Comparison of ENCODE assay signal across 18 cellular contexts in the genomic region with DNA sequence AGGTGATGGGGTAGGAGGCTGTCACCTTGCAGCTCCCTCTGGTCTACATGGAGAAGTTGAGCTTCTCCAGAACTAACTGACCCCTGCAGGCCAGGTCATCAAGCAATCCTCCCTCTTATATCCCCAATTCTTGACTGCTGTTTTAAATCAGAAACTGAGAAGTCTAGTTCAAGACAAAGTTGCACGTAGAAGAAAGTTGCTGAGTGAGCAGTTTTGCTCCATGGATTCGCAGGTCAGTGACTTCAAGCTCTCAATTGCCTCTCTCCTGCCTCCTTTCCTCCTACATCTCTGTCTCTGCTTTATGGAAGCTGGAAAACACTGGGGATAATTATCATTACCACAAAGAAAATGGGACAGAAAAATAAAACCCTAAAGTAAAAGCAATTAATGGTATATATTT. TPM values are rescaled to one million over a fixed set of nuclear protein-coding genes. Genes with fewer than 3 reads are reported as not detected.
DNase-seq lines count a peak whose midpoint lies in the region; ATAC-seq, FAIRE-seq and TF ChIP-seq lines count a peak whose summit lies in the region.
"Had no signal": no experiment of that assay in that cellular context is flagged by ENCODE, and none has a peak within 500 bp of the region (broad histone marks: within the 10 kb centered on the region; RNA-seq: fewer than 3 reads in every experiment).

No MANE protein-coding gene starts in this region.

- ATAC-seq in A549 (no peak), HepG2 (no peak), HG03045 (IDR thresholded peaks at IDR 0.05; ENCODE audit: unreplicated experiment) (no peak), left lung (no peak)
- ATAC-seq in activated T-helper 17 cell treated with anti-CD3 and anti-CD28 coated beads, Interleukin-2, amount 50 U/mL, for 72 hours (replicated peaks) = no peak
- ATAC-seq in CD4-positive, alpha-beta T cell (ENCODE audit: poor library complexity) = no peak
- ATAC-seq in naive thymus-derived CD8-positive, alpha-beta T cell = no peak
- ATAC-seq: HCT116 had no signal

- H3K9me3 ChIP-seq in A549 (no peaks in the 10 kb centered on the region), HepG2 (ENCODE audit: low read length) (no peaks in the 10 kb centered on the region), left lung (peaks cover 0 to 8% of the 10 kb centered on the region in 2 donors)
- no peaks in the 10 kb centered on the region for H3K9me3 ChIP-seq in CD4-positive, alpha-beta T cell (ENCODE audit: control insufficient read depth, low read length)
- H3K9me3 ChIP-seq: Caco-2 had no signal

- H3K4me1 ChIP-seq in A549 (no peaks in the 10 kb centered on the region), HepG2 (ENCODE audit: insufficient read depth, low read length) (no peaks in the 10 kb centered on the region), left lung (peaks cover 3 to 9% of the 10 kb centered on the region in 2 donors)
- H3K4me1 ChIP-seq: Caco-2 had no signal

- POLR2A ChIA-PET in A549 (lab: Yijun Ruan, JAX) = no interaction called here
- POLR2A ChIA-PET in HepG2 (lab: Yijun Ruan, JAX) = no interaction called here
- POLR2A ChIA-PET in CD4-positive, alpha-beta T cell (lab: Charles Lee) = no interaction called here
- POLR2A ChIA-PET in naive thymus-derived CD8-positive, alpha-beta T cell (lab: Charles Lee) = no interaction called here

- no peak overlapping the region for H3K27ac Mint-ChIP-seq in activated T-helper 17 cell treated with anti-CD3 and anti-CD28 coated beads, Interleukin-2, amount 50 U/mL, for 72 hours
- H3K27ac Mint-ChIP-seq in CD4-positive, alpha-beta T cell = no peak overlapping the region
- H3K27ac Mint-ChIP-seq in naive thymus-derived CD8-positive, alpha-beta T cell = peak overlapping the region in 1 of 10 donors; percentile 61

- TF ChIP-seq RAD21 in A549 (conservative IDR thresholded peaks at IDR 0.05 in 1 of 2, IDR thresholded peaks at IDR 0.05 in 1 of 2) (no peak), HepG2 (CRISPR knock-in tag; IDR thresholded peaks at IDR 0.05) (no peak)

- no peak overlapping the region for H3K9ac ChIP-seq in HepG2 (ENCODE audit: insufficient read depth, low read depth, low read length)

- intact Hi-C loops in HepG2 (cut with micrococcal nuclease; ENCODE audit: unreplicated experiment) (no loop called here), left lung (cut with DNase I) (no loop called here)
- intact Hi-C loops in CD4-positive, alpha-beta T cell (cut with DNase I, micrococcal nuclease) = no loop called here

- DNase-seq in A549 (ENCODE audit: low read depth in 1 of 2, low spot score in 1 of 2) (no peak), GM12892 (ENCODE audit: insufficient read length) (no peak), HepG2 (ENCODE audit: low spot score) (no peak), left lung (no peak)
- DNase-seq in CD4-positive, alpha-beta T cell = no peak
- no peak for DNase-seq in naive thymus-derived CD8-positive, alpha-beta T cell
- DNase-seq: Caco-2; CD8-positive, alpha-beta memory T cell; DMS53; GF-D8 had no signal

- H3K4me3 ChIP-seq in A549 (no peak overlapping the region), HepG2 (replicated peaks in 1 of 3; ENCODE audit: insufficient read depth in 1 of 3, low read depth in 2 of 3, low read length in 3 of 3) (no peak overlapping the region), left lung (no peak overlapping the region)

- H3K4me2 ChIP-seq in A549 (no peak overlapping the region), HepG2 (ENCODE audit: low read depth, low read length) (no peak overlapping the region)

- H3K27me3 ChIP-seq in HepG2 (ENCODE audit: control insufficient read depth in 1 of 2, insufficient read depth in 2 of 2, low read length in 2 of 2) (no peaks in the 10 kb centered on the region), left lung (no peaks in the 10 kb centered on the region)
- H3K27me3 ChIP-seq in CD4-positive, alpha-beta T cell (ENCODE audit: control insufficient read depth, insufficient read depth, low read length) = no peaks in the 10 kb centered on the region

- H3K9me3 Mint-ChIP-seq in activated T-helper 17 cell treated with anti-CD3 and anti-CD28 coated beads, Interleukin-2, amount 50 U/mL, for 72 hours = peaks cover 11% of the 10 kb centered on the region
- no peaks in the 10 kb centered on the region for H3K9me3 Mint-ChIP-seq in CD4-positive, alpha-beta T cell
- H3K9me3 Mint-ChIP-seq in naive thymus-derived CD8-positive, alpha-beta T cell = peaks cover 0 to 16% (median 0%) of the 10 kb centered on the region in 9 donors

- no TSS peak for BruUV-seq in HepG2 (replicated peaks; lab: Mats Ljungman, UMichigan)

- WGBS in A549 (ENCODE audit: missing lambda C conversion rate) = 21% methylated on average over 2 of the region's 2 CpGs
- 2% methylated on average over 2 of the region's 2 CpGs for WGBS in HepG2 (ENCODE audit: low lambda C conversion rate)

- no peak overlapping the region for H2AFZ ChIP-seq in HepG2 (ENCODE audit: low read length)

- peaks cover 29% of the 10 kb centered on the region for H3K4me1 Mint-ChIP-seq in activated T-helper 17 cell treated with anti-CD3 and anti-CD28 coated beads, Interleukin-2, amount 50 U/mL, for 72 hours
- peaks cover 27% of the 10 kb centered on the region for H3K4me1 Mint-ChIP-seq in CD4-positive, alpha-beta T cell (ENCODE audit: low read depth)
- H3K4me1 Mint-ChIP-seq in naive thymus-derived CD8-positive, alpha-beta T cell = peaks cover 9 to 41% (median 32%) of the 10 kb centered on the region in 4 donors

- TF ChIP-seq POLR2A in A549 (IDR thresholded peaks at IDR 0.05; ENCODE audit: low read length) = no peak
- TF ChIP-seq POLR2A in GM12892 (IDR thresholded peaks at IDR 0.05; ENCODE audit: low read depth, low read length) = no peak
- TF ChIP-seq POLR2A in HepG2 (IDR thresholded peaks at IDR 0.05; ENCODE audit: insufficient read depth in 1 of 2, low read depth in 2 of 2, low read length in 2 of 2) = no peak

- CTCF ChIA-PET in A549 (lab: Yijun Ruan, JAX) = interaction anchor here (0.6 kb wide), 1 partner anchor 11 kb away, joined by 3 read pairs; no protein-coding TSS in a partner anchor
- CTCF ChIA-PET in HepG2 (lab: Yijun Ruan, JAX; ENCODE audit: low intra/inter-chr PET ratio, low total read pairs) = no interaction called here
- CTCF ChIA-PET in CD4-positive, alpha-beta T cell (lab: Charles Lee) = no interaction called here

- peak overlapping the region; percentile 19 for H3K4me3 Mint-ChIP-seq in activated T-helper 17 cell treated with anti-CD3 and anti-CD28 coated beads, Interleukin-2, amount 50 U/mL, for 72 hours
- H3K4me3 Mint-ChIP-seq in CD4-positive, alpha-beta T cell = no peak overlapping the region
- H3K4me3 Mint-ChIP-seq in naive thymus-derived CD8-positive, alpha-beta T cell = no peak overlapping the region
- H3K4me3 Mint-ChIP-seq: CD14-positive monocyte; CD8-positive, alpha-beta memory T cell had no signal

- no peaks in the 10 kb centered on the region for H3K79me2 ChIP-seq in HepG2 (ENCODE audit: insufficient read depth, low read length)

- no peak for TF ChIP-seq CTCF in A549 (IDR thresholded peaks at IDR 0.05)
- TF ChIP-seq CTCF in HepG2 (CRISPR knock-in tag; IDR thresholded peaks at IDR 0.05) = no peak
- no peak for TF ChIP-seq CTCF in CD4-positive, alpha-beta T cell (IDR thresholded peaks at IDR 0.05)
- TF ChIP-seq CTCF in left lung (IDR thresholded peaks at IDR 0.05) = no peak

- no peak for TF ChIP-seq EP300 in A549 (IDR thresholded peaks at IDR 0.05)
- no peak for TF ChIP-seq EP300 in HepG2 (IDR thresholded peaks at IDR 0.05; ENCODE audit: low read depth in 2 of 2, low read length in 2 of 2)
- no peak for TF ChIP-seq EP300 in HepG2 (CRISPR knock-in tag; IDR thresholded peaks at IDR 0.05; ENCODE audit: borderline replicate concordance)

- H4K20me1 ChIP-seq in HepG2 (ENCODE audit: insufficient read depth, low read length) = no peaks in the 10 kb centered on the region

- H3K27ac ChIP-seq in A549 (no peak overlapping the region), HepG2 (ENCODE audit: extremely low read length, insufficient read depth, low read length) (no peak overlapping the region), left lung (no peak overlapping the region)
- no peak overlapping the region for H3K27ac ChIP-seq in CD4-positive, alpha-beta T cell (ENCODE audit: low read depth, low read length)

- no peaks in the 10 kb centered on the region for H3K27me3 Mint-ChIP-seq in activated T-helper 17 cell treated with anti-CD3 and anti-CD28 coated beads, Interleukin-2, amount 50 U/mL, for 72 hours
- H3K27me3 Mint-ChIP-seq in CD4-positive, alpha-beta T cell = no peaks in the 10 kb centered on the region
- no peaks in the 10 kb centered on the region for H3K27me3 Mint-ChIP-seq in naive thymus-derived CD8-positive, alpha-beta T cell
- H3K27me3 Mint-ChIP-seq: CD8-positive, alpha-beta memory T cell had no signal

- no peaks in the 10 kb centered on the region for H3K36me3 ChIP-seq in HepG2 (replicated peaks in 1 of 2; ENCODE audit: control insufficient read depth in 1 of 2, insufficient read depth in 2 of 2, low read length in 2 of 2)
- H3K36me3 ChIP-seq in left lung = no peaks in the 10 kb centered on the region

- FAIRE-seq in A549 (lab: Jason Lieb, UNC) (no peak), GM12892 (lab: Jason Lieb, UNC) (peak; percentile 14), HepG2 (lab: Jason Lieb, UNC) (no peak)
- FAIRE-seq: H54 had no signal

- H3K36me3 Mint-ChIP-seq in activated T-helper 17 cell treated with anti-CD3 and anti-CD28 coated beads, Interleukin-2, amount 50 U/mL, for 72 hours (ENCODE audit: low read depth) = no peaks in the 10 kb centered on the region
- H3K36me3 Mint-ChIP-seq in CD4-positive, alpha-beta T cell (ENCODE audit: low read depth) = no peaks in the 10 kb centered on the region
- peaks cover 0 to 6% (median 0%) of the 10 kb centered on the region in 3 donors for H3K36me3 Mint-ChIP-seq in naive thymus-derived CD8-positive, alpha-beta T cell
- H3K36me3 Mint-ChIP-seq: CD14-positive monocyte had no signal

- in situ Hi-C loops in HepG2 (cut with HindIII; ENCODE audit: extremely low pct_ligation_motif_present, low pct_unique_long_range_greater_than_20kb) = no loop called here

RNA-seq across cellular contexts. Expression of a gene that starts 32.8 kb away (rescaled TPM):
- polyA plus RNA-seq in A549 (2011; rRNA removed) (0.04 and 0.07 TPM in 2 replicates), A549 (2017; fragmentation: RNase III; extraction: RNeasy Plus Mini Kit Qiagen cat#74134 plus additional on column Dnase treatment) (not detected in 3 replicates), HepG2 (2011; rRNA removed) (0.01 TPM in 1 of 2 replicates, not detected in the other)
- not detected in 2 replicates for polyA plus RNA-seq in A549 (2012; cell fraction: cytosol; rRNA removed)
- polyA plus RNA-seq in A549 (2012; cell fraction: nucleus; rRNA removed) = not detected in 2 replicates
- polyA minus RNA-seq in A549 (2011; rRNA and poly(A)+ RNA removed) = not detected in 2 replicates
- 2.5 TPM for polyA plus RNA-seq in GM12892 (2012; ENCODE audit: missing spikeins)
- total RNA-seq in activated T-helper 17 cell treated with anti-CD3 and anti-CD28 coated beads, Interleukin-2, amount 50 U/mL, for 72 hours = 100 to 1,000 TPM; 135 to 157 TPM
- total RNA-seq in HepG2 (2016; rRNA removed; fragmentation: Illumina TruSeq; extraction: Trizol) (not detected in 2 replicates), left lung (10 to 100 TPM in 1 of 2 donors, 1 to 10 TPM in 1; 3.0 to 17.4 TPM)
- not detected in 2 replicates for total RNA-seq in HepG2 (2016; cell fraction: cytosol; rRNA removed; fragmentation: Illumina TruSeq; extraction: Trizol; ENCODE audit: low read depth)
- total RNA-seq in HepG2 (2016; cell fraction: insoluble cytoplasmic fraction; rRNA removed; fragmentation: Illumina TruSeq; extraction: Trizol) = not detected in 2 replicates
- not detected in 2 replicates for total RNA-seq in HepG2 (2016; cell fraction: membrane; rRNA removed; fragmentation: Illumina TruSeq; extraction: Trizol)
- total RNA-seq in HepG2 (2016; cell fraction: nucleus; rRNA removed; fragmentation: Illumina TruSeq; extraction: Trizol) = not detected in 2 replicates
- not detected in 2 replicates for polyA plus RNA-seq in HepG2 (2011; cell fraction: cytosol; rRNA removed)
- polyA plus RNA-seq in HepG2 (2011; cell fraction: nucleus; rRNA removed) = not detected in 2 replicates
- not detected in 2 replicates for polyA plus RNA-seq in HepG2 (2012)
- not detected in 2 replicates for polyA plus RNA-seq in HepG2 (2016; cell fraction: cytosol; fragmentation: Illumina TruSeq; extraction: Trizol; ENCODE audit: low read depth)
- not detected in 2 replicates for polyA plus RNA-seq in HepG2 (2016; cell fraction: insoluble cytoplasmic fraction; fragmentation: Illumina TruSeq; extraction: Trizol; ENCODE audit: low read depth)
- polyA plus RNA-seq in HepG2 (2016; cell fraction: membrane; fragmentation: Illumina TruSeq; extraction: Trizol; ENCODE audit: low read depth) = not detected in 2 replicates
- not detected in 2 replicates for polyA plus RNA-seq in HepG2 (2016; cell fraction: nucleus; fragmentation: Illumina TruSeq; extraction: Trizol; ENCODE audit: insufficient read depth, low read depth)
- 0.33 TPM in 1 of 2 replicates, not detected in the other for polyA minus RNA-seq in HepG2 (2011; rRNA and poly(A)+ RNA removed; ENCODE audit: low replicate concordance)
- polyA minus RNA-seq in HepG2 (2011; cell fraction: cytosol; rRNA and poly(A)+ RNA removed) = not detected in 2 replicates
- not detected in 2 replicates for polyA minus RNA-seq in HepG2 (2011; cell fraction: nucleus; rRNA and poly(A)+ RNA removed)
- 10 to 100 TPM; 51.4 to 52.9 TPM for total RNA-seq in CD4-positive, alpha-beta T cell
- total RNA-seq in naive thymus-derived CD8-positive, alpha-beta T cell = 10 to 100 TPM; 19.9 to 22.2 TPM
- 10 to 100 TPM; 24.6 to 51.9 (median 48.7) TPM for polyA plus RNA-seq in naive thymus-derived CD8-positive, alpha-beta T cell
- total RNA-seq: A673, Caco-2, HT-29 had no signal
- polyA plus RNA-seq: BJ had no signal

RNA-seq across cellular contexts. Expression of a gene that starts 58.4 kb away (rescaled TPM):
- 0.04 TPM in 1 of 2 replicates, not detected in the other for polyA plus RNA-seq in A549 (2011; rRNA removed)
- not detected in 2 replicates for polyA plus RNA-seq in A549 (2012; cell fraction: cytosol; rRNA removed)
- polyA plus RNA-seq in A549 (2012; cell fraction: nucleus; rRNA removed) = not detected in 2 replicates
- polyA plus RNA-seq in A549 (2017; fragmentation: RNase III; extraction: RNeasy Plus Mini Kit Qiagen cat#74134 plus additional on column Dnase treatment) = not detected in 3 replicates
- not detected in 2 replicates for polyA minus RNA-seq in A549 (2011; rRNA and poly(A)+ RNA removed)
- not detected for polyA plus RNA-seq in GM12892 (2012; ENCODE audit: missing spikeins)
- under 1 TPM; 0.28 to 0.58 TPM for total RNA-seq in activated T-helper 17 cell treated with anti-CD3 and anti-CD28 coated beads, Interleukin-2, amount 50 U/mL, for 72 hours
- not detected in 2 replicates for total RNA-seq in HepG2 (2016; rRNA removed; fragmentation: Illumina TruSeq; extraction: Trizol)
- total RNA-seq in HepG2 (2016; cell fraction: cytosol; rRNA removed; fragmentation: Illumina TruSeq; extraction: Trizol; ENCODE audit: low read depth) = not detected in 2 replicates
- total RNA-seq in HepG2 (2016; cell fraction: insoluble cytoplasmic fraction; rRNA removed; fragmentation: Illumina TruSeq; extraction: Trizol) = not detected in 2 replicates
- total RNA-seq in HepG2 (2016; cell fraction: membrane; rRNA removed; fragmentation: Illumina TruSeq; extraction: Trizol) = not detected in 2 replicates
- not detected in 2 replicates for total RNA-seq in HepG2 (2016; cell fraction: nucleus; rRNA removed; fragmentation: Illumina TruSeq; extraction: Trizol)
- polyA plus RNA-seq in HepG2 (2011; rRNA removed) = not detected in 2 replicates
- not detected in 2 replicates for polyA plus RNA-seq in HepG2 (2011; cell fraction: cytosol; rRNA removed)
- polyA plus RNA-seq in HepG2 (2011; cell fraction: nucleus; rRNA removed) = not detected in 2 replicates
- polyA plus RNA-seq in HepG2 (2012) = not detected in 2 replicates
- not detected in 2 replicates for polyA plus RNA-seq in HepG2 (2016; cell fraction: cytosol; fragmentation: Illumina TruSeq; extraction: Trizol; ENCODE audit: low read depth)
- not detected in 2 replicates for polyA plus RNA-seq in HepG2 (2016; cell fraction: insoluble cytoplasmic fraction; fragmentation: Illumina TruSeq; extraction: Trizol; ENCODE audit: low read depth)
- not detected in 2 replicates for polyA plus RNA-seq in HepG2 (2016; cell fraction: membrane; fragmentation: Illumina TruSeq; extraction: Trizol; ENCODE audit: low read depth)
- polyA plus RNA-seq in HepG2 (2016; cell fraction: nucleus; fragmentation: Illumina TruSeq; extraction: Trizol; ENCODE audit: insufficient read depth, low read depth) = not detected in 2 replicates
- not detected in 2 replicates for polyA minus RNA-seq in HepG2 (2011; rRNA and poly(A)+ RNA removed; ENCODE audit: low replicate concordance)
- not detected in 2 replicates for polyA minus RNA-seq in HepG2 (2011; cell fraction: cytosol; rRNA and poly(A)+ RNA removed)
- polyA minus RNA-seq in HepG2 (2011; cell fraction: nucleus; rRNA and poly(A)+ RNA removed) = not detected in 2 replicates
- under 1 TPM in 1 of 2 experiments, not detected in 1; 0.08 TPM for total RNA-seq in CD4-positive, alpha-beta T cell
- total RNA-seq in naive thymus-derived CD8-positive, alpha-beta T cell = under 1 TPM; 0.10 to 0.19 TPM
- under 1 TPM in 2 of 3 donors, not detected in 1; 0.18 to 0.27 TPM for polyA plus RNA-seq in naive thymus-derived CD8-positive, alpha-beta T cell
- total RNA-seq in left lung = 1 to 10 TPM in 1 of 2 donors, under 1 TPM in 1; 0.73 to 1.3 TPM
- total RNA-seq: A673, Caco-2, HT-29 had no signal
- polyA plus RNA-seq: BJ, CD14-positive monocyte had no signal

Comparison
In these comparisons a context has a peak if more than half of its experiments do, and no peak if none do; other contexts are left out.
1. RNA of a gene that starts 32.8 kb away (total RNA-seq): 135 to 157 TPM in activated T-helper 17 cell treated with anti-CD3 and anti-CD28 coated beads, Interleukin-2, amount 50 U/mL, for 72 hours, 51.4 to 52.9 TPM in CD4-positive, alpha-beta T cell, 19.9 to 22.2 TPM in naive thymus-derived CD8-positive, alpha-beta T cell and 3.0 to 17.4 TPM in left lung; not detected in HepG2; every median in the first group is over 4 times any median in the second.